Comparison of ENCODE assay signal across 15 cellular contexts in genomic region chr10:118571123-118571522, GRCh38. TPM values are rescaled to one million over a fixed set of nuclear protein-coding genes. Genes with fewer than 3 reads are reported as not detected.
A peak's percentile ranks its signal among the peaks of the same experiment; 100 is the strongest.
DNase-seq lines count a peak whose midpoint lies in the region; ATAC-seq and TF ChIP-seq lines count a peak whose summit lies in the region.
"Had no signal": no experiment of that assay in that cellular context is flagged by ENCODE, and none has a peak within 500 bp of the region (broad histone marks: within the 10 kb centered on the region; RNA-seq: fewer than 3 reads in every experiment).

No MANE protein-coding gene starts in this region.

- TF ChIP-seq CTCF in thoracic aorta (IDR thresholded peaks at IDR 0.05), result no peak

- H3K36me3 ChIP-seq in MG63, result no peaks in the 10 kb centered on the region
- H3K36me3 ChIP-seq in thoracic aorta, result no peaks in the 10 kb centered on the region
- H3K36me3 ChIP-seq: HAP-1 had no signal

- peak; percentile 59 for ATAC-seq in thoracic aorta (ENCODE audit: insufficient number of reproducible peaks, low FRiP score, low read depth)
- no peak for ATAC-seq in HG02870 (IDR thresholded peaks at IDR 0.05; ENCODE audit: unreplicated experiment)
- ATAC-seq: CD8-positive, alpha-beta T cell; stimulated activated naive B cell treated with anti-CD40 and anti-IgM and Interleukin-4, amounts not matched to agents 10 μg/mL and 1 μg/mL and 100 μg/mL, for 72 hours had no signal

- peak overlapping the region in 1 of 2 donors; percentile 37 for H3K27ac ChIP-seq in thoracic aorta
- H3K27ac ChIP-seq: parathyroid adenoma had no signal

- H3K27me3 ChIP-seq in MG63 (no peaks in the 10 kb centered on the region), thoracic aorta (replicated peaks; ENCODE audit: insufficient read depth) (no peaks in the 10 kb centered on the region)

- H3K4me3 ChIP-seq in MG63, result no peak overlapping the region
- H3K4me3 ChIP-seq in thoracic aorta, result no peak overlapping the region
- H3K4me3 ChIP-seq: HAP-1 had no signal

- H3K9me3 ChIP-seq in MG63 (no peaks in the 10 kb centered on the region), thoracic aorta (no peaks in the 10 kb centered on the region)
- H3K9me3 ChIP-seq: HAP-1 had no signal

- peaks cover 4 to 42% of the 10 kb centered on the region in 2 donors for H3K4me1 ChIP-seq in thoracic aorta (ENCODE audit: control insufficient read depth in 1 of 2, low read depth in 2 of 2)
- H3K4me1 ChIP-seq: HAP-1, parathyroid adenoma had no signal

- DNase-seq in MG63, result peak; percentile 39
- peak; percentile 74 for DNase-seq in fibroblast of gingiva (ENCODE audit: low read depth)
- peak; percentile 11 for DNase-seq in middle frontal gyrus (ENCODE audit: extremely low spot score, low spot score)
- DNase-seq in thoracic aorta (ENCODE audit: low spot score), result no peak
- no peak for DNase-seq in NCI-H2196 (lab: John Stamatoyannopoulos, UW; ENCODE audit: unreplicated experiment)
- DNase-seq in SHP77 treated with DMSO at 0.1 percent for 48 hours (lab: John Stamatoyannopoulos, UW), result no peak
- DNase-seq: CD8-positive, alpha-beta T cell; effector CD4-positive, alpha-beta T cell; GF-D8; stimulated activated CD4-positive, alpha-beta T cell treated with anti-CD3 and anti-CD28 coated beads, Interleukin-4, amount 100 ng/mL, for 24 hours; stimulated activated naive B cell treated with anti-CD40 and anti-IgM and Interleukin-4, amounts not matched to agents 10 μg/mL and 1 μg/mL and 100 μg/mL, for 72 hours; T1000 had no signal

RNA-seq across cellular contexts. Expression of gene PRLHR, which starts 24.3 kb away (rescaled TPM):
- not detected in 2 replicates for total RNA-seq in MG63 (2014; rRNA removed; shearing (Covaris generic); ENCODE audit: low replicate concordance)
- not detected for total RNA-seq in thoracic aorta
- total RNA-seq: CD8-positive, alpha-beta T cell had no signal

Comparison
In these comparisons a context has a peak if more than half of its experiments do, and no peak if none do; other contexts are left out.
1. DNase-seq: peak in MG63 (single experiment), fibroblast of gingiva (single experiment) and middle frontal gyrus (single experiment); none in thoracic aorta (single experiment), NCI-H2196 (single experiment) and SHP77 treated with DMSO at 0.1 percent for 48 hours (single experiment).